36 cellular contexts compared by ENCODE assay signal in genomic region chr1:67607286-67607685, GRCh38.
"Had no signal": no experiment of that assay in that cellular context is flagged by ENCODE, and none has a peak within 500 bp of the region (broad histone marks: within the 10 kb centered on the region; RNA-seq: fewer than 3 reads in every experiment).

No MANE protein-coding gene starts in this region.

- ATAC-seq: activated CD8-positive, alpha-beta T cell treated with anti-CD3 and anti-CD28 coated beads for 36 hours; activated naive CD4-positive, alpha-beta T cell treated with anti-CD3 and anti-CD28 coated beads, Interleukin-2, amount 50 U/mL, for 72 hours; activated T-cell treated with anti-CD3 and anti-CD28 coated beads, Interleukin-2, amount 50 U/mL, for 4 hours; activated T-cell treated with anti-CD3 and anti-CD28 coated beads, Interleukin-2, amount 50 U/mL, for 72 hours; activated T-helper 17 cell treated with anti-CD3 and anti-CD28 coated beads, Interleukin-2, amount 50 U/mL, for 72 hours; body of pancreas had no signal

- H3K4me3 ChIP-seq: adrenal gland, body of pancreas, breast epithelium had no signal

- H3K4me1 Mint-ChIP-seq: activated B cell treated with CpG ODN at 0.5 μM for 24 hours; activated CD4-positive, alpha-beta T cell treated with anti-CD3 and anti-CD28 coated beads, Interleukin-2, amount 10 ng/mL, durations not matched to agents 24 days and 14 days; activated T-helper 17 cell treated with anti-CD3 and anti-CD28 coated beads, Interleukin-2, amount 50 U/mL, for 72 hours had no signal

- H3K4me3 Mint-ChIP-seq: activated B cell treated with CpG ODN at 0.5 μM for 24 hours; activated CD4-positive, alpha-beta memory T cell treated with anti-CD3 and anti-CD28 coated beads for 36 hours; activated CD4-positive, alpha-beta T cell treated with anti-CD3 and anti-CD28 coated beads, Interleukin-2, amount 10 ng/mL, durations not matched to agents 24 days and 14 days; activated CD8-positive, alpha-beta T cell treated with anti-CD3 and anti-CD28 coated beads for 36 hours; activated naive CD4-positive, alpha-beta T cell treated with anti-CD3 and anti-CD28 coated beads for 36 hours; activated naive CD8-positive, alpha-beta T cell treated with anti-CD3 and anti-CD28 coated beads for 36 hours; activated T-cell treated with anti-CD3 and anti-CD28 coated beads, Interleukin-2, amount 50 U/mL, for 4 hours; activated T-cell treated with anti-CD3 and anti-CD28 coated beads, Interleukin-2, amount 50 U/mL, for 72 hours; activated T-helper 1 cell treated with anti-CD3 and anti-CD28 coated beads, Interleukin-12 subunit alpha, Interleukin-12 subunit beta, Interleukin-2, Interleukin-4 antibody, amounts not matched to agents 30 ng/mL and 10 ng/mL and 1 ng/mL, durations not matched to agents 14 hours and 24 hours and 36 hours; activated T-helper 17 cell treated with anti-CD3 and anti-CD28 coated beads, Interleukin-2, amount 50 U/mL, for 72 hours; T-helper 1 cell treated with Interleukin-12 subunit alpha and Interleukin-12 subunit beta and Interleukin-4 antibody, amounts not matched to agents 30 μg/mL and 1 μg/mL, for 36 hours; T-helper 2 cell treated with Interferon-gamma antibody and Interleukin-4, amounts not matched to agents 5 μg/mL and 100 μg/mL, for 36 hours had no signal

- H3K9me3 ChIP-seq: adrenal gland, body of pancreas, breast epithelium had no signal

- H3K27me3 ChIP-seq: adrenal gland, body of pancreas, brain microvascular endothelial cell, breast epithelium had no signal

- DNase-seq: activated B cell treated with CpG ODN at 0.5 μM for 24 hours; activated CD4-positive, alpha-beta memory T cell treated with anti-CD3 and anti-CD28 coated beads for 36 hours; activated CD4-positive, alpha-beta T cell treated with anti-CD3 and anti-CD28 coated beads for 4 hours; activated CD4-positive, alpha-beta T cell treated with anti-CD3 and anti-CD28 coated beads, Interleukin-2, amount 10 ng/mL, durations not matched to agents 24 days and 14 days; activated CD4-positive, alpha-beta T cell treated with anti-CD3 and anti-CD28 coated beads, Interleukin-2, amount 50 U/mL, for 1 hour; activated CD4-positive, alpha-beta T cell treated with anti-CD3 and anti-CD28 coated beads, Interleukin-2, amount 50 U/mL, for 4 hours; activated CD4-positive, CD25-positive, alpha-beta regulatory T cell treated with anti-CD3 and anti-CD28 coated beads, Interleukin-2, amount 50 U/mL, for 72 hours; activated CD8-positive, alpha-beta memory T cell treated with anti-CD3 and anti-CD28 coated beads, Interleukin-2, amount 50 U/mL, for 4 hours; activated CD8-positive, alpha-beta T cell treated with anti-CD3 and anti-CD28 coated beads for 36 hours; activated effector memory CD4-positive, alpha-beta T cell treated with anti-CD3 and anti-CD28 coated beads, Interleukin-2, amount 50 U/mL, for 16 hours; activated gamma-delta T cell treated with Interleukin-2 at 50 U/mL for 16 hours; activated naive CD4-positive, alpha-beta T cell; activated naive CD4-positive, alpha-beta T cell treated with anti-CD3 and anti-CD28 coated beads for 36 hours; activated naive CD4-positive, alpha-beta T cell treated with anti-CD3 and anti-CD28 coated beads, Interleukin-2, amount 50 U/mL, for 16 hours; activated naive CD8-positive, alpha-beta T cell treated with anti-CD3 and anti-CD28 coated beads for 36 hours; activated T-cell treated with anti-CD3 and anti-CD28 coated beads for 4 hours; activated T-cell treated with anti-CD3 and anti-CD28 coated beads, Interleukin-2, amount 50 U/mL, for 1 hour; activated T-cell treated with anti-CD3 and anti-CD28 coated beads, Interleukin-2, amount 50 U/mL, for 4 hours; activated T-cell treated with anti-CD3 and anti-CD28 coated beads, Interleukin-2, amount 50 U/mL, for 72 hours; adrenal gland; amniotic stem cell; aorta; body of pancreas; brain microvascular endothelial cell; central memory CD4-positive, alpha-beta T cell; T-helper 1 cell; T-helper 9 cell had no signal

- H3K4me1 ChIP-seq: adrenal gland, body of pancreas, breast epithelium had no signal

- H3K36me3 Mint-ChIP-seq: activated CD4-positive, alpha-beta memory T cell treated with anti-CD3 and anti-CD28 coated beads for 36 hours; activated naive CD4-positive, alpha-beta T cell treated with anti-CD3 and anti-CD28 coated beads, Interleukin-2, amount 50 U/mL, for 72 hours; activated naive CD8-positive, alpha-beta T cell treated with anti-CD3 and anti-CD28 coated beads for 36 hours had no signal

- H3K27ac ChIP-seq: adrenal gland, body of pancreas, brain microvascular endothelial cell, breast epithelium, VCaP had no signal

- FAIRE-seq: astrocyte, TTC549 had no signal

- H3K27ac Mint-ChIP-seq: activated B cell treated with CpG ODN at 0.5 μM for 24 hours; activated CD4-positive, alpha-beta memory T cell treated with anti-CD3 and anti-CD28 coated beads for 36 hours; activated CD4-positive, alpha-beta T cell treated with anti-CD3 and anti-CD28 coated beads, Interleukin-2, amount 10 ng/mL, durations not matched to agents 24 days and 14 days; activated CD8-positive, alpha-beta T cell treated with anti-CD3 and anti-CD28 coated beads for 36 hours; activated naive CD4-positive, alpha-beta T cell treated with anti-CD3 and anti-CD28 coated beads for 36 hours; activated naive CD8-positive, alpha-beta T cell treated with anti-CD3 and anti-CD28 coated beads for 36 hours; activated T-cell treated with anti-CD3 and anti-CD28 coated beads, Interleukin-2, amount 50 U/mL, for 72 hours; activated T-helper 1 cell treated with anti-CD3 and anti-CD28 coated beads, Interleukin-12 subunit alpha, Interleukin-12 subunit beta, Interleukin-2, Interleukin-4 antibody, amounts not matched to agents 30 ng/mL and 10 ng/mL and 1 ng/mL, durations not matched to agents 14 hours and 24 hours and 36 hours; activated T-helper 17 cell treated with anti-CD3 and anti-CD28 coated beads, Interleukin-2, amount 50 U/mL, for 72 hours; T-helper 1 cell treated with Interleukin-12 subunit alpha and Interleukin-12 subunit beta and Interleukin-4 antibody, amounts not matched to agents 30 μg/mL and 1 μg/mL, for 36 hours; T-helper 2 cell treated with Interferon-gamma antibody and Interleukin-4, amounts not matched to agents 5 μg/mL and 100 μg/mL, for 36 hours had no signal

- H3K9me3 Mint-ChIP-seq: activated B cell treated with CpG ODN at 0.5 μM for 24 hours; activated CD4-positive, alpha-beta memory T cell treated with anti-CD3 and anti-CD28 coated beads for 36 hours; activated CD4-positive, alpha-beta T cell treated with anti-CD3 and anti-CD28 coated beads, Interleukin-2, amount 10 ng/mL, durations not matched to agents 24 days and 14 days; activated CD8-positive, alpha-beta T cell treated with anti-CD3 and anti-CD28 coated beads for 36 hours; activated naive CD4-positive, alpha-beta T cell treated with anti-CD3 and anti-CD28 coated beads for 36 hours; activated naive CD4-positive, alpha-beta T cell treated with anti-CD3 and anti-CD28 coated beads, Interleukin-2, amount 50 U/mL, for 72 hours; activated naive CD8-positive, alpha-beta T cell treated with anti-CD3 and anti-CD28 coated beads for 36 hours; activated T-cell treated with anti-CD3 and anti-CD28 coated beads, Interleukin-2, amount 50 U/mL, for 4 hours; activated T-cell treated with anti-CD3 and anti-CD28 coated beads, Interleukin-2, amount 50 U/mL, for 72 hours; activated T-helper 1 cell treated with anti-CD3 and anti-CD28 coated beads, Interleukin-12 subunit alpha, Interleukin-12 subunit beta, Interleukin-2, Interleukin-4 antibody, amounts not matched to agents 30 ng/mL and 10 ng/mL and 1 ng/mL, durations not matched to agents 14 hours and 24 hours and 36 hours; activated T-helper 17 cell treated with anti-CD3 and anti-CD28 coated beads, Interleukin-2, amount 50 U/mL, for 72 hours; T-helper 1 cell treated with Interleukin-12 subunit alpha and Interleukin-12 subunit beta and Interleukin-4 antibody, amounts not matched to agents 30 μg/mL and 1 μg/mL, for 36 hours; T-helper 2 cell treated with Interferon-gamma antibody and Interleukin-4, amounts not matched to agents 5 μg/mL and 100 μg/mL, for 36 hours had no signal

- H3K36me3 ChIP-seq: adrenal gland, brain microvascular endothelial cell, breast epithelium had no signal
